15 cellular contexts compared by ENCODE assay signal in the genomic region with DNA sequence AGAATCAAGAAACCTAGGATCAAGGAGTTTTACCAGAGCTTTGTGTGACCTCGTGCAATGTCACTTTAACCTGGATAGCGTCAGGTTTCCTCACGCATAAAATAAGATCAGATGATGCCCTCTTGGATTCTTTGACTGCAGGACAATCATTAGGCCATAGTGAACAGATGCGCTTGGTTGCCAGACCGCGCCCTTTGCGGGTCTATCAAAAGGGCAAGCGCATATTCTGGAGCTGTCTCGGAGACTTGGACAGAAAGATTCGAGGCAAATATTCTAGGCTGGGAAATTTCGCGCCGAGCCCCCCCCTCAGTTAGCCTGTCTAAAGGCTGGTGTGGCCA.
DNase-seq lines count a peak whose midpoint lies in the region; ATAC-seq and TF ChIP-seq lines count a peak whose summit lies in the region.
"Had no signal": no experiment of that assay in that cellular context is flagged by ENCODE, and none has a peak within 500 bp of the region (broad histone marks: within the 10 kb centered on the region; RNA-seq: fewer than 3 reads in every experiment).

No MANE protein-coding gene starts in this region.

- H3K79me2 ChIP-seq in smooth muscle cell (ENCODE audit: low read depth) = peaks cover 31% of the 10 kb centered on the region

- TF ChIP-seq CTCF in liver (IDR thresholded peaks at IDR 0.05; ENCODE audit: low read depth, low read length, missing input control) = no peak
- TF ChIP-seq CTCF in smooth muscle cell (IDR thresholded peaks at IDR 0.05; ENCODE audit: borderline replicate concordance, insufficient read depth, poor library complexity, severe bottlenecking) = no peak

- no peak for DNase-seq in central memory CD8-positive, alpha-beta T cell (ENCODE audit: low spot score in 2 of 2)
- DNase-seq in smooth muscle cell (lab: John Stamatoyannopoulos, UW; ENCODE audit: unreplicated experiment) (no peak), NCI-H1092 treated with DMSO at 0.1 percent for 48 hours (lab: John Stamatoyannopoulos, UW) (no peak), epidermal melanocyte (ENCODE audit: insufficient read length, low spot score) (no peak)
- DNase-seq: activated CD4-positive, alpha-beta memory T cell treated with anti-CD3 and anti-CD28 coated beads, Interleukin-2, amount 10 ng/mL, durations not matched to agents 7 days and 5 days; dorsolateral prefrontal cortex; naive B cell; NCI-H2171; stimulated activated CD4-positive, alpha-beta T cell treated with anti-CD3 and anti-CD28 coated beads, Interleukin-2, amount 100 ng/mL, for 48 hours; stimulated activated naive CD4-positive, alpha-beta T cell treated with Interleukin-2 at 50 U/mL for 16 hours had no signal

- H3K9ac ChIP-seq in liver (ENCODE audit: low read depth in 1 of 2, low read length in 2 of 2) = no peak overlapping the region
- no peak overlapping the region for H3K9ac ChIP-seq in smooth muscle cell (ENCODE audit: low read depth)

- H3K36me3 Mint-ChIP-seq in central memory CD8-positive, alpha-beta T cell (ENCODE audit: insufficient read depth) = peaks cover 6% of the 10 kb centered on the region
- H3K36me3 Mint-ChIP-seq: activated naive CD8-positive, alpha-beta T cell treated with anti-CD3 and anti-CD28 coated beads, Interleukin-2, amount 10 ng/mL, durations not matched to agents 7 days and 5 days had no signal

- peaks cover 38% of the 10 kb centered on the region for H3K4me1 Mint-ChIP-seq in central memory CD8-positive, alpha-beta T cell

- no peaks in the 10 kb centered on the region for H4K20me1 ChIP-seq in smooth muscle cell (ENCODE audit: low read depth)

- 7% methylated on average over 13 of the region's 13 CpGs for WGBS in liver
- WGBS in smooth muscle cell (ENCODE audit: low lambda C conversion rate) = 9% methylated on average over 13 of the region's 13 CpGs

- peaks cover 5 to 32% (median 19%) of the 10 kb centered on the region in 4 donors for H3K4me1 ChIP-seq in liver (ENCODE audit: control insufficient read depth in 4 of 4, insufficient read depth in 4 of 4, low read length in 3 of 4)
- peaks cover 21% of the 10 kb centered on the region for H3K4me1 ChIP-seq in smooth muscle cell (ENCODE audit: low read depth)

- no peak for TF ChIP-seq RAD21 in liver (IDR thresholded peaks at IDR 0.05)

- H3K4me2 ChIP-seq in smooth muscle cell = peak overlapping the region; percentile 97

- H3K4me3 Mint-ChIP-seq in central memory CD8-positive, alpha-beta T cell = peak overlapping the region; percentile 37

- H3K27me3 Mint-ChIP-seq in central memory CD8-positive, alpha-beta T cell = peaks cover 93% of the 10 kb centered on the region

- ATAC-seq in HG03159 (IDR thresholded peaks at IDR 0.05; ENCODE audit: unreplicated experiment) (peak; percentile 10), GM18519 (IDR thresholded peaks at IDR 0.05; ENCODE audit: low FRiP score, unreplicated experiment) (no peak)
- no peak for ATAC-seq in central memory CD8-positive, alpha-beta T cell (replicated peaks; ENCODE audit: extremely low read depth, poor library complexity, severe bottlenecking)

- H3F3A ChIP-seq in smooth muscle cell (ENCODE audit: low read depth) = no peaks in the 10 kb centered on the region

- peaks cover 0 to 6% (median 0%) of the 10 kb centered on the region in 4 donors for H3K9me3 ChIP-seq in liver (ENCODE audit: control insufficient read depth in 4 of 4, low read length in 3 of 4)
- no peaks in the 10 kb centered on the region for H3K9me3 ChIP-seq in smooth muscle cell (replicated peaks; ENCODE audit: low read depth)
- H3K9me3 ChIP-seq: HAP-1 had no signal

- no peak overlapping the region for H2AFZ ChIP-seq in smooth muscle cell (ENCODE audit: low read depth)

- no peak overlapping the region for H3K27ac Mint-ChIP-seq in central memory CD8-positive, alpha-beta T cell (ENCODE audit: low read depth)
- H3K27ac Mint-ChIP-seq: activated CD4-positive, alpha-beta memory T cell treated with anti-CD3 and anti-CD28 coated beads, Interleukin-2, amount 10 ng/mL, durations not matched to agents 7 days and 5 days; activated naive CD8-positive, alpha-beta T cell treated with anti-CD3 and anti-CD28 coated beads, Interleukin-2, amount 10 ng/mL, durations not matched to agents 7 days and 5 days had no signal

- H3K27me3 ChIP-seq in liver (ENCODE audit: control insufficient read depth in 4 of 4, insufficient read depth in 4 of 4, low read length in 3 of 4) (peaks cover 0 to 40% (median 23%) of the 10 kb centered on the region in 4 donors), smooth muscle cell (ENCODE audit: low read depth) (no peaks in the 10 kb centered on the region)

- H3K27ac ChIP-seq in liver (ENCODE audit: low read depth in 1 of 2, low read length in 2 of 2) (peak overlapping the region in 1 of 2 donors; percentile 71), smooth muscle cell (ENCODE audit: low read depth) (peak overlapping the region; percentile 44)
- H3K27ac ChIP-seq: dorsolateral prefrontal cortex had no signal

- H3K36me3 ChIP-seq in liver (ENCODE audit: control insufficient read depth in 4 of 4, insufficient read depth in 3 of 4, low read depth in 1 of 4, low read length in 3 of 4) = no peaks in the 10 kb centered on the region
- H3K36me3 ChIP-seq in smooth muscle cell (ENCODE audit: low read depth) = no peaks in the 10 kb centered on the region
- H3K36me3 ChIP-seq: HAP-1 had no signal

- H3K4me3 ChIP-seq in liver (ENCODE audit: low read depth in 1 of 3, low read length in 3 of 3) (peak overlapping the region in 2 of 3 donors; percentile 17 to 42), smooth muscle cell (peak overlapping the region; percentile 59)

- H3K9me3 Mint-ChIP-seq in central memory CD8-positive, alpha-beta T cell = no peaks in the 10 kb centered on the region
- H3K9me3 Mint-ChIP-seq: activated CD4-positive, alpha-beta memory T cell treated with anti-CD3 and anti-CD28 coated beads, Interleukin-2, amount 10 ng/mL, durations not matched to agents 7 days and 5 days; activated naive CD8-positive, alpha-beta T cell treated with anti-CD3 and anti-CD28 coated beads, Interleukin-2, amount 10 ng/mL, durations not matched to agents 7 days and 5 days had no signal

TF ChIP-seq in liver, 16 proteins besides CTCF, POLR2A, EP300 and RAD21:
- TF ChIP-seq, protein P1, sequence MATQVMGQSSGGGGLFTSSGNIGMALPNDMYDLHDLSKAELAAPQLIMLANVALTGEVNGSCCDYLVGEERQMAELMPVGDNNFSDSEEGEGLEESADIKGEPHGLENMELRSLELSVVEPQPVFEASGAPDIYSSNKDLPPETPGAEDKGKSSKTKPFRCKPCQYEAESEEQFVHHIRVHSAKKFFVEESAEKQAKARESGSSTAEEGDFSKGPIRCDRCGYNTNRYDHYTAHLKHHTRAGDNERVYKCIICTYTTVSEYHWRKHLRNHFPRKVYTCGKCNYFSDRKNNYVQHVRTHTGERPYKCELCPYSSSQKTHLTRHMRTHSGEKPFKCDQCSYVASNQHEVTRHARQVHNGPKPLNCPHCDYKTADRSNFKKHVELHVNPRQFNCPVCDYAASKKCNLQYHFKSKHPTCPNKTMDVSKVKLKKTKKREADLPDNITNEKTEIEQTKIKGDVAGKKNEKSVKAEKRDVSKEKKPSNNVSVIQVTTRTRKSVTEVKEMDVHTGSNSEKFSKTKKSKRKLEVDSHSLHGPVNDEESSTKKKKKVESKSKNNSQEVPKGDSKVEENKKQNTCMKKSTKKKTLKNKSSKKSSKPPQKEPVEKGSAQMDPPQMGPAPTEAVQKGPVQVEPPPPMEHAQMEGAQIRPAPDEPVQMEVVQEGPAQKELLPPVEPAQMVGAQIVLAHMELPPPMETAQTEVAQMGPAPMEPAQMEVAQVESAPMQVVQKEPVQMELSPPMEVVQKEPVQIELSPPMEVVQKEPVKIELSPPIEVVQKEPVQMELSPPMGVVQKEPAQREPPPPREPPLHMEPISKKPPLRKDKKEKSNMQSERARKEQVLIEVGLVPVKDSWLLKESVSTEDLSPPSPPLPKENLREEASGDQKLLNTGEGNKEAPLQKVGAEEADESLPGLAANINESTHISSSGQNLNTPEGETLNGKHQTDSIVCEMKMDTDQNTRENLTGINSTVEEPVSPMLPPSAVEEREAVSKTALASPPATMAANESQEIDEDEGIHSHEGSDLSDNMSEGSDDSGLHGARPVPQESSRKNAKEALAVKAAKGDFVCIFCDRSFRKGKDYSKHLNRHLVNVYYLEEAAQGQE (IDR thresholded peaks at IDR 0.05) = no peak
- TF ChIP-seq, protein P2, sequence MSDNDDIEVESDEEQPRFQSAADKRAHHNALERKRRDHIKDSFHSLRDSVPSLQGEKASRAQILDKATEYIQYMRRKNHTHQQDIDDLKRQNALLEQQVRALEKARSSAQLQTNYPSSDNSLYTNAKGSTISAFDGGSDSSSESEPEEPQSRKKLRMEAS (IDR thresholded peaks at IDR 0.05) = no peak
- no peak for TF ChIP-seq YY1 (IDR thresholded peaks at IDR 0.05)
- TF ChIP-seq EGR1 (IDR thresholded peaks at IDR 0.05; ENCODE audit: low read depth in 2 of 2) = no peak
- TF ChIP-seq GABPA (IDR thresholded peaks at IDR 0.05 in 1 of 2, conservative IDR thresholded peaks at IDR 0.05 in 1 of 2) = no peak
TF ChIP-seq in liver: peak in this region for 0.
